In the genomic region with DNA sequence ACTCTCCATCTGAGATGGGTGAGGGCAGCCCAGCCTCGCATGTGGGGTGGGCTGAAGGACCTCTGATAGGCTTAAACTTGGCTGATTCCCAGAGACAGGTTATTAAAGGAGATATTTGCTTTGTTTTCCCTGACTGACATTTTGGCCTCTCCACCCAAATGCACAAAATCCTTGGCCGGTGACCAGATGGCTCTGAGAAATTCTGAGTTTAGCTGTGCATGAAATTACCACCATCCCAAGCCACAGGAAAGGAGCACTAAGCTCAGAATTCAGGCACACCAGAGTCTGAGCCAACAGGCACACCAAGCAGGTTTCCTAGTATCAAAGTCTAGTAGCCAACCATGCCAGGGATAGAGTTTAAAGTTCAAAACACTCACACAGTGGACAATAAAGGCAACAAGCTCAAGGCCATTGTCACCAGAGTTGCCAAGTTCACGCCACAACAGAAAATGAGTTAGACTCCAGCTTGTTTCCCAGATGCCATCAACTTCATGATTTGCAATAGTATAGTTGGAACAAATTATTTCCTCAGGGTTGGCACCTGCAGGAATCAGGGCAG, we compare ENCODE assay signal across 17 cellular contexts.
"Had no signal": no experiment of that assay in that cellular context is flagged by ENCODE, and none has a peak within 500 bp of the region (broad histone marks: within the 10 kb centered on the region; RNA-seq: fewer than 3 reads in every experiment).

No MANE protein-coding gene starts in this region.

- H3K9me3 ChIP-seq: adrenal gland, neutrophil, transverse colon had no signal

- H3K4me3 ChIP-seq: adrenal gland, cardiac muscle cell, transverse colon had no signal

- H3K27ac Mint-ChIP-seq: activated CD4-positive, alpha-beta memory T cell treated with anti-CD3 and anti-CD28 coated beads for 36 hours; activated CD4-positive, alpha-beta T cell treated with anti-CD3 and anti-CD28 coated beads for 36 hours; activated naive CD4-positive, alpha-beta T cell treated with anti-CD3 and anti-CD28 coated beads, Interleukin-2, amount 50 U/mL, for 72 hours; activated T-helper 1 cell treated with anti-CD3 and anti-CD28 coated beads, Interleukin-12 subunit alpha, Interleukin-12 subunit beta, Interleukin-2, Interleukin-4 antibody, amounts not matched to agents 30 ng/mL and 10 ng/mL and 1 ng/mL, durations not matched to agents 14 hours and 24 hours and 36 hours; effector memory CD8-positive, alpha-beta T cell; natural killer cell treated with Interleukin-12 subunit alpha and Interleukin-12 subunit beta and Interleukin-15 and Interleukin-18, amount 100 ng/mL, for 72 hours; WTC11 had no signal

- H3K36me3 Mint-ChIP-seq: activated CD4-positive, alpha-beta memory T cell treated with anti-CD3 and anti-CD28 coated beads for 36 hours; activated naive CD4-positive, alpha-beta T cell treated with anti-CD3 and anti-CD28 coated beads, Interleukin-2, amount 50 U/mL, for 72 hours; natural killer cell treated with Interleukin-12 subunit alpha and Interleukin-12 subunit beta and Interleukin-15 and Interleukin-18, amount 100 ng/mL, for 72 hours; WTC11 had no signal

- H3K9ac ChIP-seq: parathyroid adenoma had no signal

- ATAC-seq: activated CD4-positive, alpha-beta T cell treated with anti-CD3 and anti-CD28 coated beads for 36 hours; activated naive CD4-positive, alpha-beta T cell treated with anti-CD3 and anti-CD28 coated beads, Interleukin-2, amount 50 U/mL, for 72 hours; effector memory CD8-positive, alpha-beta T cell; foreskin keratinocyte; left ventricle myocardium superior; natural killer cell treated with Interleukin-12 subunit alpha and Interleukin-12 subunit beta and Interleukin-15 and Interleukin-18, amount 100 ng/mL, for 72 hours; WTC11 had no signal

- H3K27me3 ChIP-seq: adrenal gland, foreskin keratinocyte, neutrophil, transverse colon had no signal

- DNase-seq: activated CD4-positive, alpha-beta memory T cell treated with anti-CD3 and anti-CD28 coated beads for 36 hours; activated CD4-positive, alpha-beta T cell treated with anti-CD3 and anti-CD28 coated beads for 36 hours; activated gamma-delta T cell treated with Interleukin-2 at 50 U/mL for 16 hours; activated T-cell treated with anti-CD3 and anti-CD28 coated beads for 4 hours; adrenal gland; effector memory CD8-positive, alpha-beta T cell; foreskin keratinocyte; left ventricle myocardium superior; stimulated activated naive CD4-positive, alpha-beta T cell; transverse colon had no signal

- H3K79me2 ChIP-seq: parathyroid adenoma had no signal

- H3K4me1 ChIP-seq: parathyroid adenoma had no signal

- H3K4me3 Mint-ChIP-seq: activated CD4-positive, alpha-beta memory T cell treated with anti-CD3 and anti-CD28 coated beads for 36 hours; activated CD4-positive, alpha-beta T cell treated with anti-CD3 and anti-CD28 coated beads for 36 hours; activated T-helper 1 cell treated with anti-CD3 and anti-CD28 coated beads, Interleukin-12 subunit alpha, Interleukin-12 subunit beta, Interleukin-2, Interleukin-4 antibody, amounts not matched to agents 30 ng/mL and 10 ng/mL and 1 ng/mL, durations not matched to agents 14 hours and 24 hours and 36 hours; effector memory CD8-positive, alpha-beta T cell; natural killer cell treated with Interleukin-12 subunit alpha and Interleukin-12 subunit beta and Interleukin-15 and Interleukin-18, amount 100 ng/mL, for 72 hours; WTC11 had no signal

- H3K27me3 Mint-ChIP-seq: activated CD4-positive, alpha-beta memory T cell treated with anti-CD3 and anti-CD28 coated beads for 36 hours; activated CD4-positive, alpha-beta T cell treated with anti-CD3 and anti-CD28 coated beads for 36 hours; effector memory CD8-positive, alpha-beta T cell had no signal

- H3K27ac ChIP-seq: adrenal gland, cardiac muscle cell, foreskin keratinocyte, neutrophil, parathyroid adenoma had no signal

- H3K36me3 ChIP-seq: adrenal gland, cardiac muscle cell, neutrophil, transverse colon had no signal

- H2AFZ ChIP-seq: parathyroid adenoma had no signal

- H3K9me3 Mint-ChIP-seq: activated CD4-positive, alpha-beta memory T cell treated with anti-CD3 and anti-CD28 coated beads for 36 hours; activated naive CD4-positive, alpha-beta T cell treated with anti-CD3 and anti-CD28 coated beads, Interleukin-2, amount 50 U/mL, for 72 hours; activated T-helper 1 cell treated with anti-CD3 and anti-CD28 coated beads, Interleukin-12 subunit alpha, Interleukin-12 subunit beta, Interleukin-2, Interleukin-4 antibody, amounts not matched to agents 30 ng/mL and 10 ng/mL and 1 ng/mL, durations not matched to agents 14 hours and 24 hours and 36 hours; effector memory CD8-positive, alpha-beta T cell; natural killer cell treated with Interleukin-12 subunit alpha and Interleukin-12 subunit beta and Interleukin-15 and Interleukin-18, amount 100 ng/mL, for 72 hours; WTC11 had no signal

- H3K4me1 Mint-ChIP-seq: activated CD4-positive, alpha-beta T cell treated with anti-CD3 and anti-CD28 coated beads for 36 hours had no signal
